In the genomic region with DNA sequence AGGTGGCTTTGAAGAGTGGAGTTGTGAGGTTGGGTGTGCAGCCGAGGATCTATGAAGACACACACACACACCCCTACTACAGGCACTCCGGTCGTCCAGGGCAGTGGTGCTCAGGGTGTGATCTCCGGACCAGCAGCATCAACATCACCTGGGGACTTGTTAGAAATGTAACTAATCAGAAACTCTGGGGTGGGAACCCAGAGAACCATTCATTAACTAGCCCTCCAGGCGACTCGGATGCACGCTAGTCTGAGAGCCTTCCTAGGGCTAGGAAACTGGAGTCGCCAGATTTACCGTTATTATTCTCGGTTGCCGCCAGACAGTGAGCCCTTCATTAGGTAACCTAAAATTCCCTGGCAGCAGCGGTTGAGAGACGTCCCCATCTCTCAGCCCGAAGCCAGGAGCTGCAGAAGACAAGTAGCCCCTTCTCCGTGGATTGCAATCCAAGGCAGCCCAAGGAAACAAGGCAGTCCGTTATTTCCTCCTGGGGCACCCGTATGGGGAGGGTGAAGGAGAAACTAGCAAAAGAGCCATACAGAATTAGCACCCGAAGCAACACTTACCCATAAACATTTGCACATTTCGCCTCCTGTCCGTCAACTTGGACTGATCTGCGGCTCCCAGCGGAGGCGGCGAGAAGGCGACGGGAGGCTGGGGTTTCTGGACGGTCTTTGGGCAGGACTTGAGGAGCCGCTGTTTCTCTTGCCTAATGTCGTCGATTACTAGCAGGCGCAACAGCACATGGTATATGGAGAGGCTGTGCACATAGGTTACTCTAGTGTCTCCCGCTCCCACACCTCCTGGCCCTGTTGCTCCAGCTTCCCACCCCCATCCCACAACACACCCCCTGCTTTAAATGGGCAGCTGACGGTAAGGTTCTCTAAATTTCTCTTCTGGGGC, we compare ENCODE assay signal across 8 cellular contexts. TPM values are rescaled to one million over a fixed set of nuclear protein-coding genes. Genes with fewer than 3 reads are reported as not detected.
A peak's percentile ranks its signal among the peaks of the same experiment; 100 is the strongest.
DNase-seq lines count a peak whose midpoint lies in the region; ATAC-seq, FAIRE-seq and TF ChIP-seq lines count a peak whose summit lies in the region.

No MANE protein-coding gene starts in this region.

- DNase-seq in GM12865 (ENCODE audit: low read depth) (no peak), NB4 (ENCODE audit: low read depth) (peak; percentile 28), caudate nucleus (lab: John Stamatoyannopoulos, UW) (peak in 5 of 61 donors; percentile 15 to 26 (median 18)), HepG2 (ENCODE audit: low spot score) (no peak), testis (peak; percentile 33), GF-D8 (lab: John Stamatoyannopoulos, UW) (no peak)
- no peak for DNase-seq in activated CD4-positive, CD25-positive, alpha-beta regulatory T cell treated with anti-CD3 and anti-CD28 coated beads, Interleukin-2, amount 50 U/mL, for 72 hours

- H3K36me3 ChIP-seq in HepG2 (replicated peaks in 1 of 2; ENCODE audit: control insufficient read depth in 1 of 2, insufficient read depth in 2 of 2, low read length in 2 of 2), result peaks cover 0 to 7% of the 10 kb centered on the region in 2 experiments; a peak in 3 of 5 replicates
- H3K36me3 ChIP-seq in testis (ENCODE audit: low read depth, missing control alignments), result no peaks in the 10 kb centered on the region

- TF ChIP-seq CTCF in GM12865 (IDR thresholded peaks at IDR 0.05; ENCODE audit: insufficient read depth, low read depth, low read length, missing control alignments) (no peak), NB4 (IDR thresholded peaks at IDR 0.05; ENCODE audit: low read depth, low read length) (no peak), HepG2 (CRISPR knock-in tag; IDR thresholded peaks at IDR 0.05) (no peak), testis (IDR thresholded peaks at IDR 0.05) (no peak)

- H3K9ac ChIP-seq in HepG2 (ENCODE audit: insufficient read depth, low read depth, low read length), result peak overlapping the region; percentile 65

- no peak for FAIRE-seq in HepG2 (lab: Jason Lieb, UNC)

- H3K4me3 ChIP-seq in GM12865 (ENCODE audit: low read depth, low read length) (peak overlapping the region; percentile 62), NB4 (ENCODE audit: low read depth, low read length) (no peak overlapping the region), HepG2 (replicated peaks in 1 of 3; ENCODE audit: insufficient read depth in 1 of 3, low read depth in 2 of 3, low read length in 3 of 3) (peak overlapping the region; percentile 63 to 90 (median 78)), testis (peak overlapping the region; percentile 77 to 80)

- CTCF ChIA-PET in HepG2 (lab: Yijun Ruan, JAX; ENCODE audit: low intra/inter-chr PET ratio, low total read pairs), result interaction anchor here (1.4 kb wide), 1 partner anchor 269 kb away, joined by 3 read pairs; no protein-coding TSS in a partner anchor

- peak overlapping the region; percentile 95 for H3K4me2 ChIP-seq in HepG2 (ENCODE audit: low read depth, low read length)

- no peak for TF ChIP-seq RAD21 in HepG2 (CRISPR knock-in tag; IDR thresholded peaks at IDR 0.05)

- no peak for TF ChIP-seq POLR2A in NB4 (IDR thresholded peaks at IDR 0.05; ENCODE audit: extremely low read depth, insufficient read length)
- 0 out of 4 replicates have a peak, but pooled peaks of 1 of the 2 experiments have one; percentile 14 for TF ChIP-seq POLR2A in HepG2 (IDR thresholded peaks at IDR 0.05; ENCODE audit: insufficient read depth in 1 of 2, low read depth in 2 of 2, low read length in 2 of 2)
- no peak for TF ChIP-seq POLR2A in testis (IDR thresholded peaks at IDR 0.05)

- peaks cover 8% of the 10 kb centered on the region; the same call in 1 of the 2 replicates for H4K20me1 ChIP-seq in HepG2 (ENCODE audit: insufficient read depth, low read length)

- H3K9me3 ChIP-seq in HepG2 (ENCODE audit: low read length) (no peaks in the 10 kb centered on the region), testis (no peaks in the 10 kb centered on the region)

- no peak for TF ChIP-seq EP300 in HepG2 (IDR thresholded peaks at IDR 0.05; ENCODE audit: low read depth in 2 of 2, low read length in 2 of 2)
- TF ChIP-seq EP300 in HepG2 (CRISPR knock-in tag; IDR thresholded peaks at IDR 0.05; ENCODE audit: borderline replicate concordance), result no peak

- H3K79me2 ChIP-seq in HepG2 (ENCODE audit: insufficient read depth, low read length), result no peaks in the 10 kb centered on the region

- peaks cover 0 to 25% of the 10 kb centered on the region in 2 experiments; a peak in 4 of 5 replicates for H3K27me3 ChIP-seq in HepG2 (ENCODE audit: control insufficient read depth in 1 of 2, insufficient read depth in 2 of 2, low read length in 2 of 2)
- no peaks in the 10 kb centered on the region for H3K27me3 ChIP-seq in testis

- peaks cover 58% of the 10 kb centered on the region for H3K4me1 ChIP-seq in HepG2 (ENCODE audit: insufficient read depth, low read length)
- peaks cover 19% of the 10 kb centered on the region for H3K4me1 ChIP-seq in testis

- intact Hi-C loops in HepG2 (cut with micrococcal nuclease; ENCODE audit: unreplicated experiment) (loop anchor here (1.0 kb wide), 2 partner anchors 115 to 317 kb away; no protein-coding TSS in a partner anchor), testis (cut with DNase I; ENCODE audit: low total_unique reads) (no loop called here)

- in situ Hi-C loops in HepG2 (cut with HindIII; ENCODE audit: extremely low pct_ligation_motif_present, low pct_unique_long_range_greater_than_20kb), result loop anchor here (5.0 kb wide), 1 partner anchor 250 kb away; no protein-coding TSS in a partner anchor

- H2AFZ ChIP-seq in HepG2 (ENCODE audit: low read length), result peak overlapping the region; percentile 20

- H3K27ac ChIP-seq in caudate nucleus (ENCODE audit: low read depth, low read length) (peak overlapping the region; percentile 55), HepG2 (ENCODE audit: extremely low read length, insufficient read depth, low read length) (no peak overlapping the region), testis (peak overlapping the region; percentile 91 to 95)

- ATAC-seq in GM21737 (IDR thresholded peaks at IDR 0.05; ENCODE audit: unreplicated experiment) (peak; percentile 15), HepG2 (peak; percentile 5)

- POLR2A ChIA-PET in HepG2 (lab: Yijun Ruan, JAX), result interaction anchor here (6.8 kb wide), 1 partner anchor 29 kb away, joined by 58 read pairs; no protein-coding TSS in a partner anchor

- 0% methylated on average over 15 of the region's 33 CpGs for WGBS in HepG2 (ENCODE audit: low lambda C conversion rate)
- WGBS in testis, 2 donors, result 22 to 28% methylated on average over 30 to 33 of the region's 33 CpGs

- BruUV-seq in HepG2 (replicated peaks; lab: Mats Ljungman, UMichigan), result no TSS peak

TF ChIP-seq in HepG2, 621 proteins besides CTCF, POLR2A, EP300 and RAD21 (continues in another document):
- no peak for TF ChIP-seq MED8 (CRISPR knock-in tag; IDR thresholded peaks at IDR 0.05; ENCODE audit: insufficient replicate concordance)

RNA-seq across cellular contexts. Expression of a gene that starts 2.9 kb away (rescaled TPM):
- 1.2 and 2.6 TPM in 2 replicates for total RNA-seq in HepG2 (2016; rRNA removed; fragmentation: Illumina TruSeq; extraction: Trizol)
- total RNA-seq in HepG2 (2016; cell fraction: cytosol; rRNA removed; fragmentation: Illumina TruSeq; extraction: Trizol; ENCODE audit: low read depth), result 0.30 and 0.35 TPM in 2 replicates
- total RNA-seq in HepG2 (2016; cell fraction: insoluble cytoplasmic fraction; rRNA removed; fragmentation: Illumina TruSeq; extraction: Trizol), result 1.3 and 2.6 TPM in 2 replicates
- total RNA-seq in HepG2 (2016; cell fraction: membrane; rRNA removed; fragmentation: Illumina TruSeq; extraction: Trizol), result 0.96 and 1.2 TPM in 2 replicates
- 7.9 and 8.7 TPM in 2 replicates for total RNA-seq in HepG2 (2016; cell fraction: nucleus; rRNA removed; fragmentation: Illumina TruSeq; extraction: Trizol)
- 12.5 and 14.9 TPM in 2 replicates for polyA plus RNA-seq in HepG2 (2011; rRNA removed)
- polyA plus RNA-seq in HepG2 (2011; cell fraction: cytosol; rRNA removed), result 14.0 and 14.8 TPM in 2 replicates
- polyA plus RNA-seq in HepG2 (2011; cell fraction: nucleus; rRNA removed), result 39.7 and 43.2 TPM in 2 replicates
- 12.9 and 24.7 TPM in 2 replicates for polyA plus RNA-seq in HepG2 (2012)
- polyA plus RNA-seq in HepG2 (2016; cell fraction: cytosol; fragmentation: Illumina TruSeq; extraction: Trizol; ENCODE audit: low read depth), result 0.79 and 0.81 TPM in 2 replicates
- polyA plus RNA-seq in HepG2 (2016; cell fraction: insoluble cytoplasmic fraction; fragmentation: Illumina TruSeq; extraction: Trizol; ENCODE audit: low read depth), result 2.6 and 3.5 TPM in 2 replicates
- polyA plus RNA-seq in HepG2 (2016; cell fraction: membrane; fragmentation: Illumina TruSeq; extraction: Trizol; ENCODE audit: low read depth), result 1.3 and 2.1 TPM in 2 replicates
- 35.0 and 36.4 TPM in 2 replicates for polyA plus RNA-seq in HepG2 (2016; cell fraction: nucleus; fragmentation: Illumina TruSeq; extraction: Trizol; ENCODE audit: insufficient read depth, low read depth)
- 6.4 and 13.6 TPM in 2 replicates for polyA minus RNA-seq in HepG2 (2011; rRNA and poly(A)+ RNA removed; ENCODE audit: low replicate concordance)
- polyA minus RNA-seq in HepG2 (2011; cell fraction: cytosol; rRNA and poly(A)+ RNA removed), result 13.9 and 16.1 TPM in 2 replicates
- 23.2 TPM in 2 replicates for polyA minus RNA-seq in HepG2 (2011; cell fraction: nucleus; rRNA and poly(A)+ RNA removed)
- 10 to 100 TPM in 1 of 2 donors, 1 to 10 TPM in 1; 7.7 to 17.6 TPM for total RNA-seq in testis
- polyA plus RNA-seq in testis (ENCODE audit: insufficient read depth, low read depth, low replicate concordance), result 46.6 TPM

Comparison
In these comparisons a context has a peak if more than half of its experiments do, and no peak if none do; other contexts are left out.
1. DNase-seq: peak in NB4 (single experiment) and testis (single experiment); none in GM12865 (single experiment), HepG2 (single experiment), GF-D8 (single experiment) and activated CD4-positive, CD25-positive, alpha-beta regulatory T cell treated with anti-CD3 and anti-CD28 coated beads, Interleukin-2, amount 50 U/mL, for 72 hours (single experiment).